8 cellular contexts compared by ENCODE assay signal in the genomic region with DNA sequence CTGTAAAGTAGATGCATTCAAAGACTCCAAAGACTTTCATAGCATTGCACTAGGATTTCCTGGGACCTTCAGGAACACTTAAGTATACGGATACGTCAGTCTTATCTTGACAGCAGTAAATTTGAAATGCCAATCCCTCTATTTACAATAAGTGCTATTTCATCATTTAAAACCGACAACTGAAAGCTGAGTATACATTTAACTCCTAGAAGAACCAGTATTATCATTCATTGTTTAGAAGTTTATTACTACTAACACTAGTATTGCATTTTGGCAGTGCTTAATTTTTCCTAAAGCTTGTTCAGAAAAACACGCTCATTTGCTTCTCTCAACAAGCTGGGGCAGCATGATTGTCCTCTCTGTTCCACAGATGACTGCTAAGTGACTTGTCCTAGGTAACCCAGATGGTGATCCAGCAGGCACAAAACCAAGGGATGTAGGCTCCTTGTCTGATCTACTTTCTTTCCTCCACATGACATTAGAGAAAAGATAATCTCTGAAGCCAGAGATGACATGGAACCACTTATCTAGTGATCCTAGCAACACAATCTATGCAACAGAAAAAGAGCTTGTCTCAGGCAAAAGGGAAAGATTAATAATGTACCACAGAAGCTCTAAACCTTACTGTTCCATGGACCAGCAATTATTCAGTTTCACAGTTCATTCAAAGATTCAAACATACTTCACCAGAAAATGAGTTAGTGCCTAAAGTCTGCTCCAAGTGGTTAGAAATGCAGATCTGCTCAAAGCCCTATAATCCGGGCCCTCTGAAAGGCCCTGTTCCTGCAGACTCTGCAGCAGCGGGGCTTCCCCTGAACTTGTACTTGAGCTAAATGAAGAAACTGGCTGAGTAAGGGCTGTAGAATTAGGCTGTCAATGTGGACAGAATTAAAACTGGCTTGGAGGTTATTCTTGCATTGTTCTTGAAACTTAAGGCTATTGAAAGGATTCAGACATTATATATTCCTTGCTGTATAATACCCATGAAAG. TPM values are rescaled to one million over a fixed set of nuclear protein-coding genes. Genes with fewer than 3 reads are reported as not detected.
DNase-seq lines count a peak whose midpoint lies in the region; ATAC-seq, FAIRE-seq and TF ChIP-seq lines count a peak whose summit lies in the region.

No MANE protein-coding gene starts in this region.

- FAIRE-seq in GM18507 (lab: Jason Lieb, UNC): peak; percentile 66

- TF ChIP-seq CTCF in WI38 (IDR thresholded peaks at IDR 0.05; ENCODE audit: low read depth, low read length) (no peak), epithelial cell of proximal tubule (conservative IDR thresholded peaks at IDR 0.05; ENCODE audit: low read depth, low read length) (no peak), psoas muscle (IDR thresholded peaks at IDR 0.05) (no peak)

- DNase-seq in GM18507 (ENCODE audit: extremely low spot score, insufficient read length, low read depth): no peak
- no peak for DNase-seq in epithelial cell of proximal tubule (ENCODE audit: low read depth)
- no peak for DNase-seq in skeletal muscle cell (ENCODE audit: low read depth)
- no peak for DNase-seq in psoas muscle
- DNase-seq in effector CD8-positive, alpha-beta T cell (lab: John Stamatoyannopoulos, UW): no peak
- no peak for DNase-seq in SHP77 treated with DMSO at 0.1 percent for 48 hours (lab: John Stamatoyannopoulos, UW)

- 82 to 87% (median 83%) methylated on average over 6 of the region's 6 CpGs for WGBS in psoas muscle, 3 donors

- no peaks in the 10 kb centered on the region for H3K9me3 ChIP-seq in psoas muscle

- intact Hi-C loops in psoas muscle (cut with DNase I): no loop called here

- H3K36me3 ChIP-seq in psoas muscle (ENCODE audit: insufficient read depth in 1 of 2, low read depth in 1 of 2): no peaks in the 10 kb centered on the region

- H3K27me3 ChIP-seq in psoas muscle (ENCODE audit: insufficient read depth in 3 of 3, low read length in 2 of 3): no peaks in the 10 kb centered on the region

- H3K4me3 ChIP-seq in WI38 (ENCODE audit: low read depth, low read length) (peak overlapping the region; percentile 76), epithelial cell of proximal tubule (ENCODE audit: low read depth, low read length) (peak overlapping the region; percentile 74), skeletal muscle cell (ENCODE audit: low read depth, low read length) (peak overlapping the region; percentile 71), psoas muscle (no peak overlapping the region)

- ATAC-seq in HG02642 (IDR thresholded peaks at IDR 0.05; ENCODE audit: poor library complexity, unreplicated experiment): peak; percentile 38
- no peak for ATAC-seq in psoas muscle

- H3K4me1 ChIP-seq in psoas muscle: peaks cover 8% of the 10 kb centered on the region

- no peak overlapping the region for H3K27ac ChIP-seq in psoas muscle

RNA-seq across cellular contexts. Expression of a gene that starts 5.2 kb away (rescaled TPM):
- total RNA-seq in epithelial cell of proximal tubule: 4.9 and 5.1 TPM in 2 replicates
- 1 to 10 TPM; 1.5 to 3.7 (median 2.1) TPM for total RNA-seq in psoas muscle
- polyA plus RNA-seq in psoas muscle: under 1 TPM; 0.39 to 0.97 (median 0.69) TPM

RNA-seq across cellular contexts. Expression of a gene that starts 51.9 kb away (rescaled TPM):
- total RNA-seq in epithelial cell of proximal tubule (10.7 and 12.7 TPM in 2 replicates), psoas muscle (10 to 100 TPM in 1 of 4 donors, 1 to 10 TPM in 3; 6.3 to 12.3 (median 8.6) TPM)
- 10 to 100 TPM in 1 of 3 donors, 1 to 10 TPM in 2; 7.5 to 21.4 (median 9.3) TPM for polyA plus RNA-seq in psoas muscle

RNA-seq across cellular contexts. Expression of a gene that starts 52.0 kb away (rescaled TPM):
- 5.1 and 7.0 TPM in 2 replicates for total RNA-seq in epithelial cell of proximal tubule
- total RNA-seq in psoas muscle: 1 to 10 TPM; 4.2 to 6.7 (median 5.3) TPM
- polyA plus RNA-seq in psoas muscle: 10 to 100 TPM in 1 of 3 donors, 1 to 10 TPM in 2; 3.2 to 10.9 (median 5.8) TPM
